In genomic region chr6:29628419-29629281, GRCh38 we compare ENCODE assay signal across 9 cellular contexts. TPM values are rescaled to one million over a fixed set of nuclear protein-coding genes. Genes with fewer than 3 reads are reported as not detected.
A peak's percentile ranks its signal among the peaks of the same experiment; 100 is the strongest.
DNase-seq lines count a peak whose midpoint lies in the region; ATAC-seq and TF ChIP-seq lines count a peak whose summit lies in the region.
"Had no signal": no experiment of that assay in that cellular context is flagged by ENCODE, and none has a peak within 500 bp of the region (broad histone marks: within the 10 kb centered on the region; RNA-seq: fewer than 3 reads in every experiment).

No MANE protein-coding gene starts in this region.

- H3K4me1 ChIP-seq in ES-I3 (ENCODE audit: insufficient read depth, low read length), result peaks cover 38% of the 10 kb centered on the region
- peaks cover 42 to 59% of the 10 kb centered on the region in 2 donors for H3K4me1 ChIP-seq in neuronal stem cell (ENCODE audit: control insufficient read depth in 2 of 2, insufficient read depth in 1 of 2, low read depth in 1 of 2, low read length in 2 of 2)
- H3K4me1 ChIP-seq in upper lobe of left lung, result peaks cover 28 to 44% (median 33%) of the 10 kb centered on the region in 4 donors

- peak overlapping the region; percentile 59 for H3K23ac ChIP-seq in neuronal stem cell (ENCODE audit: low read depth, low read length, poor library complexity)

- H2BK5ac ChIP-seq in neuronal stem cell (ENCODE audit: low read length), result peak overlapping the region; percentile 70

- H3K4me2 ChIP-seq in SU-DHL-6 (ENCODE audit: low read depth, low read length, poor library complexity, severe bottlenecking) (peak overlapping the region; percentile 88), neuronal stem cell (ENCODE audit: insufficient read depth, low read length, poor library complexity, severe bottlenecking) (peak overlapping the region; percentile 63)

- peaks cover 8% of the 10 kb centered on the region for H3K79me1 ChIP-seq in neuronal stem cell (ENCODE audit: low read depth, low read length)

- H3K4ac ChIP-seq in neuronal stem cell (ENCODE audit: low read length), result no peak overlapping the region

- H2BK120ac ChIP-seq in neuronal stem cell (ENCODE audit: low read depth, low read length), result no peak overlapping the region

- H3K9me3 Mint-ChIP-seq in activated naive CD8-positive, alpha-beta T cell treated with anti-CD3 and anti-CD28 coated beads, Interleukin-2, amount 10 ng/mL, durations not matched to agents 7 days and 5 days, result no peaks in the 10 kb centered on the region
- H3K9me3 Mint-ChIP-seq in glutamatergic neuron (ENCODE audit: unreplicated experiment), result peaks cover 11% of the 10 kb centered on the region

- H4K20me1 ChIP-seq in SU-DHL-6 (ENCODE audit: low read depth, low read length), result no peaks in the 10 kb centered on the region

- H4K91ac ChIP-seq in neuronal stem cell (ENCODE audit: low read depth, low read length, poor library complexity), result no peak overlapping the region

- peaks cover 30% of the 10 kb centered on the region for H3K4me1 Mint-ChIP-seq in activated naive CD8-positive, alpha-beta T cell treated with anti-CD3 and anti-CD28 coated beads, Interleukin-2, amount 10 ng/mL, durations not matched to agents 7 days and 5 days
- peaks cover 38% of the 10 kb centered on the region for H3K4me1 Mint-ChIP-seq in glutamatergic neuron (ENCODE audit: low read depth, unreplicated experiment)

- H3K9me2 ChIP-seq in SU-DHL-6 (replicated peaks; ENCODE audit: insufficient read depth, low read length), result no peaks in the 10 kb centered on the region

- H3K9ac ChIP-seq in ES-I3 (ENCODE audit: low read depth, low read length), result peak overlapping the region; percentile 80
- H3K9ac ChIP-seq in SU-DHL-6 (ENCODE audit: low read length), result peak overlapping the region; percentile 58
- H3K9ac ChIP-seq in neuronal stem cell (ENCODE audit: low read depth, low read length, poor library complexity), result peak overlapping the region; percentile 88

- H3K4me3 ChIP-seq in SU-DHL-6 (ENCODE audit: insufficient read depth, low read length, poor library complexity, severe bottlenecking), result peak overlapping the region; percentile 66
- H3K4me3 ChIP-seq in neuronal stem cell (ENCODE audit: low read length in 2 of 2), result peak overlapping the region; percentile 62 to 81
- H3K4me3 ChIP-seq in upper lobe of left lung, result peak overlapping the region; percentile 49 to 66 (median 62)

- no peak overlapping the region for H3K27ac Mint-ChIP-seq in activated naive CD8-positive, alpha-beta T cell treated with anti-CD3 and anti-CD28 coated beads, Interleukin-2, amount 10 ng/mL, durations not matched to agents 7 days and 5 days
- peak overlapping the region; percentile 48 for H3K27ac Mint-ChIP-seq in glutamatergic neuron (ENCODE audit: unreplicated experiment)

- H2AFZ ChIP-seq in SU-DHL-6 (ENCODE audit: low read depth, low read length, severe bottlenecking) (peak overlapping the region; percentile 94), neuronal stem cell (ENCODE audit: low read length) (peak overlapping the region; percentile 83)

- H3K4me3 Mint-ChIP-seq in activated naive CD8-positive, alpha-beta T cell treated with anti-CD3 and anti-CD28 coated beads, Interleukin-2, amount 10 ng/mL, durations not matched to agents 7 days and 5 days, result peak overlapping the region; percentile 96
- H3K4me3 Mint-ChIP-seq in glutamatergic neuron (ENCODE audit: unreplicated experiment), result peak overlapping the region; percentile 94

- POLR2A ChIA-PET in activated naive CD8-positive, alpha-beta T cell treated with anti-CD3 and anti-CD28 coated beads, Interleukin-2, amount 10 ng/mL, durations not matched to agents 7 days and 5 days (lab: Charles Lee), result no interaction called here

- H2AK5ac ChIP-seq in neuronal stem cell (ENCODE audit: low read depth, low read length), result peak overlapping the region; percentile 53

- peak; percentile 79 for TF ChIP-seq CTCF in SU-DHL-6 (IDR thresholded peaks at IDR 0.05; ENCODE audit: insufficient read depth, low read length, poor library complexity, severe bottlenecking)
- peak; percentile 42 for TF ChIP-seq CTCF in glutamatergic neuron (IDR thresholded peaks at IDR 0.05; ENCODE audit: partially characterized antibody, unreplicated experiment)
- peak; percentile 42 to 68 (median 52) for TF ChIP-seq CTCF in upper lobe of left lung (IDR thresholded peaks at IDR 0.05)

- peaks cover 3% of the 10 kb centered on the region for H3K36me3 Mint-ChIP-seq in activated naive CD8-positive, alpha-beta T cell treated with anti-CD3 and anti-CD28 coated beads, Interleukin-2, amount 10 ng/mL, durations not matched to agents 7 days and 5 days
- H3K36me3 Mint-ChIP-seq in glutamatergic neuron (ENCODE audit: unreplicated experiment), result peaks cover 32% of the 10 kb centered on the region

- H2BK15ac ChIP-seq in neuronal stem cell (ENCODE audit: low read length), result peak overlapping the region; percentile 45

- no CpG with 5 or more reads among the region's 32 CpGs for WGBS in neuronal stem cell (ENCODE audit: extremely low coverage in 2 of 2, insufficient read length in 2 of 2, insufficient replicate concordance in 1 of 2), 2 donors
- WGBS in upper lobe of left lung, 2 donors, result 5 to 6% methylated on average over 32 of the region's 32 CpGs

- H3K79me2 ChIP-seq in SU-DHL-6 (ENCODE audit: insufficient read depth, low read length), result no peaks in the 10 kb centered on the region

- H3K9me3 ChIP-seq in ES-I3 (ENCODE audit: control insufficient read depth, insufficient read depth, low read length) (no peaks in the 10 kb centered on the region), SU-DHL-6 (ENCODE audit: insufficient read depth, low read length) (no peaks in the 10 kb centered on the region), neuronal stem cell (replicated peaks in 1 of 2; ENCODE audit: control insufficient read depth in 2 of 2, insufficient read depth in 1 of 2, low read depth in 1 of 2, low read length in 2 of 2) (no peaks in the 10 kb centered on the region), upper lobe of left lung (no peaks in the 10 kb centered on the region)

- no peak for TF ChIP-seq POLR2A in upper lobe of left lung (IDR thresholded peaks at IDR 0.05)

- TF ChIP-seq EP300 in upper lobe of left lung (IDR thresholded peaks at IDR 0.05), result no peak

- no peak overlapping the region for H2BK12ac ChIP-seq in neuronal stem cell (ENCODE audit: low read length)

- H3K27me3 Mint-ChIP-seq in activated naive CD8-positive, alpha-beta T cell treated with anti-CD3 and anti-CD28 coated beads, Interleukin-2, amount 10 ng/mL, durations not matched to agents 7 days and 5 days, result peaks cover 51% of the 10 kb centered on the region
- peaks cover 22% of the 10 kb centered on the region for H3K27me3 Mint-ChIP-seq in glutamatergic neuron (ENCODE audit: unreplicated experiment)

- H3K27ac ChIP-seq in SU-DHL-6 (ENCODE audit: low read depth, low read length) (no peak overlapping the region), neuronal stem cell (replicated peaks; ENCODE audit: low read length) (peak overlapping the region; percentile 88), upper lobe of left lung (peak overlapping the region; percentile 5 to 79 (median 72))

- H4K8ac ChIP-seq in neuronal stem cell (ENCODE audit: low read depth, low read length), result no peak overlapping the region

- peak; percentile 88 for DNase-seq in NCI-H1105 treated with DMSO at 0.1 percent for 48 hours (lab: John Stamatoyannopoulos, UW)
- DNase-seq in activated naive CD8-positive, alpha-beta T cell treated with anti-CD3 and anti-CD28 coated beads, Interleukin-2, amount 10 ng/mL, durations not matched to agents 7 days and 5 days, result peak; percentile 64
- peak; percentile 92 for DNase-seq in glutamatergic neuron
- peak; percentile 78 for DNase-seq in neuronal stem cell (ENCODE audit: low spot score)
- DNase-seq in upper lobe of left lung, result peak; percentile 82 to 87

- peaks cover 5% of the 10 kb centered on the region; the same call in 1 of the 2 replicates for H3F3A ChIP-seq in SU-DHL-6 (ENCODE audit: insufficient read depth)

- no peaks in the 10 kb centered on the region for H3K27me3 ChIP-seq in SU-DHL-6 (ENCODE audit: low read length)
- H3K27me3 ChIP-seq in neuronal stem cell (ENCODE audit: control insufficient read depth in 3 of 3, insufficient read depth in 3 of 3, low read depth in 1 of 3, low read length in 3 of 3), result no peaks in the 10 kb centered on the region
- H3K27me3 ChIP-seq in upper lobe of left lung, result no peaks in the 10 kb centered on the region

- no peak overlapping the region for H3K14ac ChIP-seq in neuronal stem cell (ENCODE audit: low read length)

- peak overlapping the region; percentile 98 for H3K18ac ChIP-seq in neuronal stem cell (ENCODE audit: low read length)

- ATAC-seq in activated naive CD8-positive, alpha-beta T cell treated with anti-CD3 and anti-CD28 coated beads, Interleukin-2, amount 10 ng/mL, durations not matched to agents 7 days and 5 days (ENCODE audit: low read depth), result peak; percentile 48
- ATAC-seq in upper lobe of left lung (ENCODE audit: low FRiP score in 2 of 2), result peak; percentile 69 to 77
- no peak for ATAC-seq in HG02970 (IDR thresholded peaks at IDR 0.05; ENCODE audit: low FRiP score, unreplicated experiment)

- no peaks in the 10 kb centered on the region for H3K36me3 ChIP-seq in ES-I3 (ENCODE audit: insufficient read depth, low read length)
- no peaks in the 10 kb centered on the region for H3K36me3 ChIP-seq in SU-DHL-6 (ENCODE audit: low read length)
- peaks cover 2 to 6% of the 10 kb centered on the region in 2 donors for H3K36me3 ChIP-seq in neuronal stem cell (replicated peaks in 1 of 2; ENCODE audit: control insufficient read depth in 2 of 2, insufficient read depth in 2 of 2, low read length in 2 of 2)
- peaks cover 0 to 2% (median 0%) of the 10 kb centered on the region in 4 donors for H3K36me3 ChIP-seq in upper lobe of left lung

RNA-seq across cellular contexts. Expression of gene GABBR1, which starts 4.3 kb away (rescaled TPM):
- 10 to 100 TPM; 20.1 to 20.7 TPM for total RNA-seq in activated naive CD8-positive, alpha-beta T cell treated with anti-CD3 and anti-CD28 coated beads, Interleukin-2, amount 10 ng/mL, durations not matched to agents 7 days and 5 days
- total RNA-seq in glutamatergic neuron (ENCODE audit: unreplicated experiment) (158 TPM), upper lobe of left lung (100 to 1,000 TPM in 1 of 6 donors, 10 to 100 TPM in 5; 13.2 to 171 (median 34.8) TPM)
- polyA plus RNA-seq in neuronal stem cell (2013, experiment 1 of 2), result 36.7 TPM
- polyA plus RNA-seq in neuronal stem cell (2013, experiment 2 of 2), result 37.1 TPM

RNA-seq across cellular contexts. Expression of gene MOG, which starts 28.2 kb away (rescaled TPM):
- total RNA-seq in activated naive CD8-positive, alpha-beta T cell treated with anti-CD3 and anti-CD28 coated beads, Interleukin-2, amount 10 ng/mL, durations not matched to agents 7 days and 5 days, result not detected
- total RNA-seq in glutamatergic neuron (ENCODE audit: unreplicated experiment) (not detected), upper lobe of left lung (not detected)
- 0.32 TPM for polyA plus RNA-seq in neuronal stem cell (2013, experiment 1 of 2)
- 0.10 TPM for polyA plus RNA-seq in neuronal stem cell (2013, experiment 2 of 2)
- total RNA-seq: pulmonary artery endothelial cell had no signal

RNA-seq across cellular contexts. Expression of gene OR2H2, which starts 43.7 kb away (rescaled TPM):
- not detected for total RNA-seq in activated naive CD8-positive, alpha-beta T cell treated with anti-CD3 and anti-CD28 coated beads, Interleukin-2, amount 10 ng/mL, durations not matched to agents 7 days and 5 days
- total RNA-seq in glutamatergic neuron (ENCODE audit: unreplicated experiment), result not detected
- not detected for polyA plus RNA-seq in neuronal stem cell (2013, experiment 1 of 2)
- polyA plus RNA-seq in neuronal stem cell (2013, experiment 2 of 2), result not detected
- not detected for total RNA-seq in upper lobe of left lung
- total RNA-seq: pulmonary artery endothelial cell had no signal

RNA-seq across cellular contexts. Expression of gene ZFP57, which starts 52.3 kb away (rescaled TPM):
- 10 to 100 TPM; 12.3 to 13.5 TPM for total RNA-seq in activated naive CD8-positive, alpha-beta T cell treated with anti-CD3 and anti-CD28 coated beads, Interleukin-2, amount 10 ng/mL, durations not matched to agents 7 days and 5 days
- total RNA-seq in glutamatergic neuron (ENCODE audit: unreplicated experiment) (not detected), upper lobe of left lung (1 to 10 TPM in 1 of 6 donors, under 1 TPM in 1, not detected in 4; 0.30 to 2.1 TPM)
- 0.17 TPM for polyA plus RNA-seq in neuronal stem cell (2013, experiment 1 of 2)
- polyA plus RNA-seq in neuronal stem cell (2013, experiment 2 of 2), result 0.14 TPM
- total RNA-seq: pulmonary artery endothelial cell had no signal
